In genomic region chr3:32502089-32502943, GRCh38 we compare ENCODE assay signal across 8 cellular contexts. TPM values are rescaled to one million over a fixed set of nuclear protein-coding genes. Genes with fewer than 3 reads are reported as not detected.
DNase-seq lines count a peak whose midpoint lies in the region; ATAC-seq, FAIRE-seq and TF ChIP-seq lines count a peak whose summit lies in the region.

CMTM6 (minus strand) TSS chr3:32502852; CDS start chr3:32502745, 107 bp downstream.

- 0 to 1% methylated on average over 50 to 62 of the region's 62 CpGs for WGBS in pancreas, 2 donors
- under 1% methylated on average over 62 of the region's 62 CpGs for WGBS in thymus

- peak; percentile 78 for ATAC-seq in activated naive CD8-positive, alpha-beta T cell treated with anti-CD3 and anti-CD28 coated beads, Interleukin-2, amount 10 ng/mL, durations not matched to agents 7 days and 5 days (ENCODE audit: low read depth)
- ATAC-seq in Right ventricle myocardium inferior = peak; percentile 96
- peak; percentile 94 to 98 (median 96) for ATAC-seq in pancreas

- peaks cover 6% of the 10 kb centered on the region for H3K36me3 Mint-ChIP-seq in activated naive CD8-positive, alpha-beta T cell treated with anti-CD3 and anti-CD28 coated beads, Interleukin-2, amount 10 ng/mL, durations not matched to agents 7 days and 5 days

- peak within 1 kb of the TSS; percentile 85 to 97 (median 96) for H3K27ac ChIP-seq in pancreas
- H3K27ac ChIP-seq in thymus (ENCODE audit: low read depth) = peak within 1 kb of the TSS; percentile 93

- DNase-seq in GM03348 (ENCODE audit: low spot score) (peak; percentile 98), GOT3 (lab: John Stamatoyannopoulos, UW) (peak; percentile 60), LNCaP clone FGC (ENCODE audit: low read depth) (peak; percentile 32), SW 1271 (lab: John Stamatoyannopoulos, UW) (peak; percentile 55 to 85), Right ventricle myocardium inferior (ENCODE audit: missing footprints) (peak; percentile 92), pancreas (peak; percentile 75 to 90 (median 84))
- DNase-seq in activated naive CD8-positive, alpha-beta T cell treated with anti-CD3 and anti-CD28 coated beads, Interleukin-2, amount 10 ng/mL, durations not matched to agents 7 days and 5 days = peak; percentile 78

- peak within 1 kb of the TSS; percentile 91 for H3K4me3 ChIP-seq in LNCaP clone FGC (ENCODE audit: low read depth, low read length)
- H3K4me3 ChIP-seq in pancreas = peak within 1 kb of the TSS; percentile 62 to 95 (median 82)
- H3K4me3 ChIP-seq in thymus (ENCODE audit: low read length) = peak within 1 kb of the TSS; percentile 97

- H3K27me3 ChIP-seq in pancreas (no peaks in the 10 kb centered on the region), thymus (ENCODE audit: control insufficient read depth, insufficient read depth) (no peaks in the 10 kb centered on the region)

- TF ChIP-seq CTCF in LNCaP clone FGC (IDR thresholded peaks at IDR 0.05; ENCODE audit: control insufficient read depth, extremely low read depth, insufficient read depth) = no peak
- no peak for TF ChIP-seq CTCF in pancreas (IDR thresholded peaks at IDR 0.05)

- intact Hi-C loops in Right ventricle myocardium inferior (cut with DNase I) (loop anchor here (5.0 kb wide), 1 partner anchor 70 kb away; the partner anchor contains the start of gene DYNC1LI1), pancreas (cut with DNase I) (no loop called here)

- H3K4me1 Mint-ChIP-seq in activated naive CD8-positive, alpha-beta T cell treated with anti-CD3 and anti-CD28 coated beads, Interleukin-2, amount 10 ng/mL, durations not matched to agents 7 days and 5 days = peaks cover 16% of the 10 kb centered on the region

- POLR2A ChIA-PET in activated naive CD8-positive, alpha-beta T cell treated with anti-CD3 and anti-CD28 coated beads, Interleukin-2, amount 10 ng/mL, durations not matched to agents 7 days and 5 days (lab: Charles Lee) = interaction anchor here (1.0 kb wide), 1 partner anchor 67 kb away, joined by 3 read pairs; no protein-coding TSS in a partner anchor

- H3K9me3 ChIP-seq in pancreas (no peaks in the 10 kb centered on the region), thymus (ENCODE audit: control insufficient read depth) (no peaks in the 10 kb centered on the region)

- peak within 1 kb of the TSS; percentile 89 for H3K27ac Mint-ChIP-seq in activated naive CD8-positive, alpha-beta T cell treated with anti-CD3 and anti-CD28 coated beads, Interleukin-2, amount 10 ng/mL, durations not matched to agents 7 days and 5 days

- H3K4me1 ChIP-seq in pancreas (peaks cover 0 to 5% (median 0%) of the 10 kb centered on the region in 3 donors), thymus (ENCODE audit: control insufficient read depth, insufficient read depth, low read length) (peaks cover 6% of the 10 kb centered on the region)

- no peaks in the 10 kb centered on the region for H3K27me3 Mint-ChIP-seq in activated naive CD8-positive, alpha-beta T cell treated with anti-CD3 and anti-CD28 coated beads, Interleukin-2, amount 10 ng/mL, durations not matched to agents 7 days and 5 days

- H3K4me3 Mint-ChIP-seq in activated naive CD8-positive, alpha-beta T cell treated with anti-CD3 and anti-CD28 coated beads, Interleukin-2, amount 10 ng/mL, durations not matched to agents 7 days and 5 days = peak within 1 kb of the TSS; percentile 99

- H3K36me3 ChIP-seq in pancreas (no peaks in the 10 kb centered on the region), thymus (ENCODE audit: control insufficient read depth, insufficient read depth) (no peaks in the 10 kb centered on the region)

- no peak for FAIRE-seq in pancreas (lab: Jason Lieb, UNC)

- no peaks in the 10 kb centered on the region for H3K9me3 Mint-ChIP-seq in activated naive CD8-positive, alpha-beta T cell treated with anti-CD3 and anti-CD28 coated beads, Interleukin-2, amount 10 ng/mL, durations not matched to agents 7 days and 5 days

RNA-seq across cellular contexts. Expression of gene CMTM6, which starts in this region (rescaled TPM):
- 10 to 100 TPM; 37.8 to 38.0 TPM for total RNA-seq in activated naive CD8-positive, alpha-beta T cell treated with anti-CD3 and anti-CD28 coated beads, Interleukin-2, amount 10 ng/mL, durations not matched to agents 7 days and 5 days
- total RNA-seq in Right ventricle myocardium inferior = 11.3 TPM
- total RNA-seq in pancreas = 10 to 100 TPM in 4 of 6 donors, 1 to 10 TPM in 2; 8.4 to 34.0 (median 13.7) TPM
- 10 to 100 TPM; 10.3 to 18.5 TPM for polyA plus RNA-seq in pancreas
- polyA plus RNA-seq in thymus = 46.3 TPM

Comparison
In these comparisons a context has a peak if more than half of its experiments do, and no peak if none do; other contexts are left out.
1. Peak in every context shown above with its lines: DNase-seq, ATAC-seq, H3K4me3 ChIP-seq and H3K27ac ChIP-seq.
2. DNase-seq: peak in every context shown above with its lines; median percentile 98 in GM03348; 92 in Right ventricle myocardium inferior; 84 in pancreas; 78 in activated naive CD8-positive, alpha-beta T cell treated with anti-CD3 and anti-CD28 coated beads, Interleukin-2, amount 10 ng/mL, durations not matched to agents 7 days and 5 days; 70 in SW 1271; 60 in GOT3; 32 in LNCaP clone FGC.